27 cellular contexts compared by ENCODE assay signal in the genomic region with DNA sequence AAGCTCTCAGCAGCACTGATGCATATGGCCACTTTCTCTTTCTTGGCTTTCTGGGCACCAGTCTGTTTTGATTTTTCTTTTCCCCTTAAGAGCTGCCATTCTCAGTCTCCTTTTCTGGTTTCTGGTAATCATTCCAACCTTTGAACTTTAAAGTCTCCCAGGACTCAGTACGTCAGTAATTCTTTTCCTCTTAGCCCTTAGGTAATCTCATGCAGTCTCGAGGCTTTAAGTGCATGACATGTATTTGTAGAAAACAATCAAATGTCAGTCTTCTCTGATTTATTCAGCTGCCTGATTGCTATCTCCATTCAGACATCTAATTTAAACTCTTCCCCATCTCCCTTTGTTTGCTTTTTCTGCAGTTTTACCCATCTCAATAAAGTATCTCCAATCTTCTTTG.
DNase-seq lines count a peak whose midpoint lies in the region; ATAC-seq, FAIRE-seq and TF ChIP-seq lines count a peak whose summit lies in the region.
"Had no signal": no experiment of that assay in that cellular context is flagged by ENCODE, and none has a peak within 500 bp of the region (broad histone marks: within the 10 kb centered on the region; RNA-seq: fewer than 3 reads in every experiment).

No MANE protein-coding gene starts in this region.

- H3K4me3 ChIP-seq in esophagus muscularis mucosa (no peak overlapping the region), mesenchymal stem cell (ENCODE audit: insufficient read depth in 1 of 2, low read depth in 1 of 2, low read length in 2 of 2) (no peak overlapping the region), retinal pigment epithelial cell (ENCODE audit: low read length) (no peak overlapping the region)
- H3K4me3 ChIP-seq: A549; BLaER1 treated with 17β-estradiol and CSF1 and Interleukin-3, amounts not matched to agents 10 nM and 100 nM; GM12878; GM23248 had no signal

- H2BK5ac ChIP-seq in mesenchymal stem cell (ENCODE audit: low read depth, low read length, poor library complexity, severe bottlenecking), result no peak overlapping the region

- no peak overlapping the region for H3K4me2 ChIP-seq in mesenchymal stem cell (ENCODE audit: low read length, poor library complexity, severe bottlenecking)
- H3K4me2 ChIP-seq: A549; BLaER1 treated with 17β-estradiol and CSF1 and Interleukin-3, amounts not matched to agents 10 nM and 100 nM had no signal

- no peak overlapping the region for H2AFZ ChIP-seq in mesenchymal stem cell (ENCODE audit: low read depth, low read length)
- H2AFZ ChIP-seq: GM23248 had no signal

- no peak overlapping the region for H2AK5ac ChIP-seq in mesenchymal stem cell (ENCODE audit: low read length, severe bottlenecking)

- no peak overlapping the region for H3K4me3 Mint-ChIP-seq in effector memory CD8-positive, alpha-beta T cell
- H3K4me3 Mint-ChIP-seq: CD14-positive monocyte; CD4-positive, alpha-beta T cell; CD8-positive, alpha-beta memory T cell had no signal

- no peak overlapping the region for H3K4ac ChIP-seq in mesenchymal stem cell (ENCODE audit: low read depth in 1 of 2, low read length in 2 of 2)

- FAIRE-seq in GM19239 (lab: Jason Lieb, UNC), result peak; percentile 31
- FAIRE-seq: A549, D721Med, GM12878, H1 had no signal

- H3K9ac ChIP-seq in mesenchymal stem cell (ENCODE audit: low read length), result no peak overlapping the region
- H3K9ac ChIP-seq: BLaER1 treated with 17β-estradiol and CSF1 and Interleukin-3, amounts not matched to agents 10 nM and 100 nM; GM23248 had no signal

- ATAC-seq in GM18517 (IDR thresholded peaks at IDR 0.05; ENCODE audit: unreplicated experiment) (no peak), HG03280 (IDR thresholded peaks at IDR 0.05; ENCODE audit: unreplicated experiment) (no peak), GM21381 (IDR thresholded peaks at IDR 0.05; ENCODE audit: unreplicated experiment) (no peak)
- no peak for ATAC-seq in effector memory CD8-positive, alpha-beta T cell (replicated peaks)
- ATAC-seq: A549, GM12878 had no signal

- no peak overlapping the region for H4K8ac ChIP-seq in mesenchymal stem cell (ENCODE audit: low read length)

- no peak overlapping the region for H2BK15ac ChIP-seq in mesenchymal stem cell (ENCODE audit: low read depth, poor library complexity, severe bottlenecking)

- H3K36me3 Mint-ChIP-seq in effector memory CD8-positive, alpha-beta T cell (ENCODE audit: insufficient read depth), result no peaks in the 10 kb centered on the region
- H3K36me3 Mint-ChIP-seq: CD14-positive monocyte; CD8-positive, alpha-beta memory T cell had no signal

- no peak overlapping the region for H3K27ac Mint-ChIP-seq in effector memory CD8-positive, alpha-beta T cell
- H3K27ac Mint-ChIP-seq: CD14-positive monocyte; CD4-positive, alpha-beta T cell; CD8-positive, alpha-beta memory T cell had no signal

- H3K18ac ChIP-seq in mesenchymal stem cell (ENCODE audit: low read depth in 1 of 2, low read length in 2 of 2), result no peak overlapping the region

- H3K14ac ChIP-seq in mesenchymal stem cell (ENCODE audit: low read length in 2 of 2), result no peak overlapping the region

- H3K9me3 Mint-ChIP-seq in effector memory CD8-positive, alpha-beta T cell, result peaks cover 0 to 2% of the 10 kb centered on the region in 2 donors
- H3K9me3 Mint-ChIP-seq: CD4-positive, alpha-beta T cell had no signal

- TF ChIP-seq CTCF in esophagus muscularis mucosa (IDR thresholded peaks at IDR 0.05), result no peak
- TF ChIP-seq CTCF in retinal pigment epithelial cell (conservative IDR thresholded peaks at IDR 0.05; ENCODE audit: low read depth, low read length), result no peak

- no peaks in the 10 kb centered on the region for H3K27me3 Mint-ChIP-seq in effector memory CD8-positive, alpha-beta T cell
- H3K27me3 Mint-ChIP-seq: CD4-positive, alpha-beta T cell; CD8-positive, alpha-beta memory T cell had no signal

- no peaks in the 10 kb centered on the region for H3K27me3 ChIP-seq in esophagus muscularis mucosa
- H3K27me3 ChIP-seq in mesenchymal stem cell (ENCODE audit: control insufficient read depth in 1 of 2, insufficient read depth in 1 of 2, low read length in 2 of 2), result no peaks in the 10 kb centered on the region
- H3K27me3 ChIP-seq: BE2C; BLaER1 treated with 17β-estradiol and CSF1 and Interleukin-3, amounts not matched to agents 10 nM and 100 nM had no signal

- 18% methylated on average over 2 of the region's 2 CpGs for WGBS in esophagus muscularis mucosa
- WGBS in mesenchymal stem cell, result 23% methylated on average over 2 of the region's 2 CpGs

- H3K9me3 ChIP-seq in esophagus muscularis mucosa (no peaks in the 10 kb centered on the region), mesenchymal stem cell (ENCODE audit: control insufficient read depth, low read length) (no peaks in the 10 kb centered on the region)
- H3K9me3 ChIP-seq: A549; BE2C; BLaER1 treated with 17β-estradiol and CSF1 and Interleukin-3, amounts not matched to agents 10 nM and 100 nM had no signal

- H3K4me1 Mint-ChIP-seq in effector memory CD8-positive, alpha-beta T cell (ENCODE audit: low read depth in 2 of 2), result no peaks in the 10 kb centered on the region
- H3K4me1 Mint-ChIP-seq: CD14-positive monocyte; CD8-positive, alpha-beta memory T cell had no signal

- no peak for TF ChIP-seq EP300 in esophagus muscularis mucosa (IDR thresholded peaks at IDR 0.05)

- H3K27ac ChIP-seq in esophagus muscularis mucosa (replicated peaks in 1 of 4) (peak overlapping the region; percentile 4 to 49 (median 31)), mesenchymal stem cell (ENCODE audit: low read length, poor library complexity, severe bottlenecking) (no peak overlapping the region)
- H3K27ac ChIP-seq: A549; BLaER1 treated with 17β-estradiol and CSF1 and Interleukin-3, amounts not matched to agents 10 nM and 100 nM; GM23248 had no signal

- DNase-seq in GM19239 (ENCODE audit: insufficient read length, low spot score) (no peak), esophagus muscularis mucosa (ENCODE audit: extremely low spot score) (no peak), mesenchymal stem cell (peak; percentile 9), retinal pigment epithelial cell (ENCODE audit: low read depth) (peak; percentile 50)
- no peak for DNase-seq in effector memory CD8-positive, alpha-beta T cell
- DNase-seq: 8988T; ACHN; AML-193; BE2C; CD4-positive, alpha-beta T cell; CD8-positive, alpha-beta memory T cell; DMS 273 treated with DMSO at 0.1 percent for 48 hours; DMS79; EL; GDM1; GM23248; H7; HCEC 1CT had no signal

- no peak overlapping the region for H2BK12ac ChIP-seq in mesenchymal stem cell (ENCODE audit: low read length in 2 of 2)

- no peaks in the 10 kb centered on the region for H3K79me1 ChIP-seq in mesenchymal stem cell (replicated peaks; ENCODE audit: low read length, poor library complexity, severe bottlenecking)

- intact Hi-C loops in esophagus muscularis mucosa (cut with DNase I), result no loop called here

- H2BK120ac ChIP-seq in mesenchymal stem cell (ENCODE audit: low read depth, low read length), result no peak overlapping the region

- no peak for TF ChIP-seq POLR2A in esophagus muscularis mucosa (IDR thresholded peaks at IDR 0.05; ENCODE audit: low read depth)

- no peaks in the 10 kb centered on the region for H3K36me3 ChIP-seq in esophagus muscularis mucosa
- H3K36me3 ChIP-seq in mesenchymal stem cell (ENCODE audit: control insufficient read depth in 1 of 2, insufficient read depth in 2 of 2, low read depth in 1 of 2, low read length in 2 of 2), result no peaks in the 10 kb centered on the region
- H3K36me3 ChIP-seq: BE2C; BLaER1 treated with 17β-estradiol and CSF1 and Interleukin-3, amounts not matched to agents 10 nM and 100 nM had no signal

- H3K23ac ChIP-seq in mesenchymal stem cell (ENCODE audit: low read length in 2 of 2), result no peak overlapping the region

- H4K91ac ChIP-seq in mesenchymal stem cell (ENCODE audit: low read length), result no peak overlapping the region

- H3K4me1 ChIP-seq in esophagus muscularis mucosa (peaks cover 0 to 30% (median 14%) of the 10 kb centered on the region in 4 donors), mesenchymal stem cell (ENCODE audit: control insufficient read depth, insufficient read depth, low read depth, low read length) (no peaks in the 10 kb centered on the region)
- H3K4me1 ChIP-seq: BE2C; BLaER1 treated with 17β-estradiol and CSF1 and Interleukin-3, amounts not matched to agents 10 nM and 100 nM had no signal

Comparison
In these comparisons a context has a peak if more than half of its experiments do, and no peak if none do; other contexts are left out.
1. DNase-seq: peak in mesenchymal stem cell (single experiment) and retinal pigment epithelial cell (single experiment); none in GM19239 (single experiment), esophagus muscularis mucosa (single experiment) and effector memory CD8-positive, alpha-beta T cell (0 of 3).